ENCODE assay signal across 32 cellular contexts in genomic region chr16:119835-120234, GRCh38. TPM values are rescaled to one million over a fixed set of nuclear protein-coding genes. Genes with fewer than 3 reads are reported as not detected.
"Had no signal": no experiment of that assay in that cellular context is flagged by ENCODE, and none has a peak within 500 bp of the region (broad histone marks: within the 10 kb centered on the region; RNA-seq: fewer than 3 reads in every experiment).

No MANE protein-coding gene starts in this region.

- H3K27me3 Mint-ChIP-seq: naive thymus-derived CD8-positive, alpha-beta T cell had no signal

- H3K27ac Mint-ChIP-seq: nephron progenitor cell had no signal

- H3K27me3 ChIP-seq: esophagus squamous epithelium, heart right ventricle, ovary, sigmoid colon, stomach, thyroid gland, vagina had no signal

- H3K4me1 Mint-ChIP-seq: nephron progenitor cell had no signal

- ATAC-seq: heart right ventricle; left ventricle myocardium superior; lower lobe of right lung; naive thymus-derived CD8-positive, alpha-beta T cell; psoas muscle; right cardiac atrium; stimulated activated effector memory CD8-positive, alpha-beta T cell treated with anti-CD3 and anti-CD28 coated beads, Interleukin-12 subunit alpha, Interleukin-12 subunit beta, amount 100 ng/mL, for 72 hours had no signal

- FAIRE-seq: endothelial cell of umbilical vein, keratinocyte had no signal

- H3K4me3 ChIP-seq: esophagus squamous epithelium, heart right ventricle, lower lobe of right lung, ovary, psoas muscle, sigmoid colon, stomach, thyroid gland, vagina had no signal

- H3K36me3 ChIP-seq: ovary, thyroid gland had no signal

- H3K9me3 ChIP-seq: esophagus squamous epithelium, heart right ventricle, lower lobe of right lung, ovary, psoas muscle, sigmoid colon, stomach, thyroid gland, vagina had no signal

- H3K9me3 Mint-ChIP-seq: naive thymus-derived CD8-positive, alpha-beta T cell; nephron progenitor cell; stimulated activated effector memory CD8-positive, alpha-beta T cell treated with anti-CD3 and anti-CD28 coated beads, Interleukin-12 subunit alpha, Interleukin-12 subunit beta, amount 100 ng/mL, for 72 hours had no signal

- H3K27ac ChIP-seq: esophagus squamous epithelium, heart right ventricle, lower lobe of right lung, ovary, psoas muscle, sigmoid colon, stomach, thyroid gland, vagina had no signal

- H3K4me1 ChIP-seq: lower lobe of right lung, psoas muscle had no signal

- H3K4me3 Mint-ChIP-seq: naive thymus-derived CD8-positive, alpha-beta T cell; nephron progenitor cell; stimulated activated effector memory CD8-positive, alpha-beta T cell treated with anti-CD3 and anti-CD28 coated beads, Interleukin-12 subunit alpha, Interleukin-12 subunit beta, amount 100 ng/mL, for 72 hours had no signal

- DNase-seq: dermis blood vessel endothelial cell; effector memory CD4-positive, alpha-beta T cell; esophagus squamous epithelium; foreskin melanocyte; glutamatergic neuron; heart right ventricle; hippocampal formation; left ventricle myocardium superior; lower lobe of right lung; naive thymus-derived CD8-positive, alpha-beta T cell; nephron progenitor cell; occipital lobe; ovary; right cardiac atrium; sigmoid colon; stimulated activated CD4-positive, alpha-beta T cell treated with anti-CD3 and anti-CD28 coated beads, Interleukin-2, amount 100 ng/mL, for 24 hours; stimulated activated CD4-positive, alpha-beta T cell treated with anti-CD3 and anti-CD28 coated beads, Interleukin-4, amount 100 ng/mL, for 24 hours; stimulated activated naive CD4-positive, alpha-beta T cell treated with Interleukin-2 at 50 U/mL for 16 hours; stomach; thyroid gland; trophoblast cell had no signal

RNA-seq across cellular contexts. Expression of gene HBZ, which starts 32.6 kb away (rescaled TPM):
- total RNA-seq: dermis blood vessel endothelial cell; endothelial cell of umbilical vein; epithelial cell of proximal tubule; esophagus squamous epithelium; heart right ventricle; left ventricle myocardium superior; lower lobe of right lung; mesenteric fat pad; myocyte; naive thymus-derived CD8-positive, alpha-beta T cell; psoas muscle; renal cortical epithelial cell; right cardiac atrium; sigmoid colon; stomach; temporal lobe; thyroid gland; ureter; vagina had no signal
- polyA plus RNA-seq: endothelial cell of umbilical vein; keratinocyte; naive thymus-derived CD8-positive, alpha-beta T cell; ovary; right cardiac atrium; stomach had no signal

RNA-seq across cellular contexts. Expression of gene HBM, which starts 45.9 kb away (rescaled TPM):
- total RNA-seq: dermis blood vessel endothelial cell; endothelial cell of umbilical vein; epithelial cell of proximal tubule; esophagus squamous epithelium; left ventricle myocardium superior; lower lobe of right lung; mesenteric fat pad; myocyte; naive thymus-derived CD8-positive, alpha-beta T cell; renal cortical epithelial cell; right cardiac atrium; sigmoid colon; thyroid gland; ureter; vagina had no signal
- polyA plus RNA-seq: endothelial cell of umbilical vein; heart right ventricle; keratinocyte; naive thymus-derived CD8-positive, alpha-beta T cell; ovary; psoas muscle; right cardiac atrium; sigmoid colon; stomach had no signal

RNA-seq across cellular contexts. Expression of gene RHBDF1, which starts 47.4 kb away (rescaled TPM):
- total RNA-seq: naive thymus-derived CD8-positive, alpha-beta T cell had no signal
